Comparison of ENCODE assay signal across 18 cellular contexts in genomic region chr3:134258761-134259347, GRCh38.
"Had no signal": no experiment of that assay in that cellular context is flagged by ENCODE, and none has a peak within 500 bp of the region (broad histone marks: within the 10 kb centered on the region; RNA-seq: fewer than 3 reads in every experiment).

No MANE protein-coding gene starts in this region.

- H3K27me3 ChIP-seq: breast epithelium, heart left ventricle, pancreas, right lobe of liver, testis, upper lobe of left lung had no signal

- H3K4me3 ChIP-seq: breast epithelium, heart left ventricle, pancreas, right lobe of liver, smooth muscle cell, testis, upper lobe of left lung had no signal

- H3K4me2 ChIP-seq: smooth muscle cell had no signal

- DNase-seq: activated CD4-positive, alpha-beta T cell treated with anti-CD3 and anti-CD28 coated beads, Interleukin-2, amount 50 U/mL, for 1 hour; activated CD8-positive, alpha-beta memory T cell treated with anti-CD3 and anti-CD28 coated beads, Interleukin-2, amount 50 U/mL, for 4 hours; activated naive CD4-positive, alpha-beta T cell treated with anti-CD3 and anti-CD28 coated beads, Interleukin-2, amount 10 ng/mL, durations not matched to agents 7 days and 5 days; activated T-cell treated with anti-CD3 and anti-CD28 coated beads, Interleukin-2, amount 50 U/mL, for 4 hours; cerebellar nuclear complex; effector CD8-positive, alpha-beta T cell; heart left ventricle; natural killer cell; pancreas; right lobe of liver; stimulated activated CD4-positive, alpha-beta T cell treated with anti-CD3 and anti-CD28 coated beads, Interleukin-4, amount 100 ng/mL, for 24 hours; testis had no signal

- FAIRE-seq: astrocyte, frontal cortex, pancreas had no signal

- H3K36me3 ChIP-seq: breast epithelium, heart left ventricle, pancreas, right lobe of liver, upper lobe of left lung had no signal

- H3K4me1 ChIP-seq: breast epithelium, heart left ventricle, pancreas, right lobe of liver, testis, upper lobe of left lung had no signal

- H3K27ac ChIP-seq: breast epithelium, heart left ventricle, pancreas, right lobe of liver, testis, upper lobe of left lung had no signal

- ATAC-seq: activated T-cell treated with anti-CD3 and anti-CD28 coated beads, Interleukin-2, amount 50 U/mL, for 4 hours; heart left ventricle; natural killer cell; pancreas; right lobe of liver; stimulated activated memory B cell treated with anti-CD40 and anti-IgM and Interleukin-4, amounts not matched to agents 10 μg/mL and 1 μg/mL and 100 μg/mL, for 72 hours had no signal

- H3K9me3 ChIP-seq: breast epithelium, heart left ventricle, pancreas, right lobe of liver, testis, upper lobe of left lung had no signal
